In genomic region chr1:54886724-54887664, GRCh38 we compare ENCODE assay signal across 8 cellular contexts. TPM values are rescaled to one million over a fixed set of nuclear protein-coding genes. Genes with fewer than 3 reads are reported as not detected.
DNase-seq lines count a peak whose midpoint lies in the region; ATAC-seq lines count a peak whose summit lies in the region.

Gene DHCR24 (minus strand): TSS chr1:54887195. CDS start chr1:54887119, 76 bp downstream.

- no peaks in the 10 kb centered on the region for H3K27me3 ChIP-seq in iPS-15b (ENCODE audit: control insufficient read depth, insufficient read depth, low read length)
- H3K27me3 ChIP-seq in skeletal muscle satellite cell (ENCODE audit: control insufficient read depth, insufficient read depth, low read length): no peaks in the 10 kb centered on the region

- peak within 1 kb of the TSS; percentile 98 for H3K4me2 ChIP-seq in skeletal muscle satellite cell (ENCODE audit: low read length)

- H3K9me3 ChIP-seq in iPS-15b (ENCODE audit: control insufficient read depth, insufficient read depth, low read length): no peaks in the 10 kb centered on the region
- no peaks in the 10 kb centered on the region for H3K9me3 ChIP-seq in skeletal muscle satellite cell (replicated peaks; ENCODE audit: low read length)

- H3K36me3 ChIP-seq in iPS-15b (ENCODE audit: control insufficient read depth, insufficient read depth, low read length) (peaks cover 16% of the 10 kb centered on the region), skeletal muscle satellite cell (ENCODE audit: insufficient read depth, low read length) (peaks cover 23% of the 10 kb centered on the region)

- ATAC-seq in HG02938 (IDR thresholded peaks at IDR 0.05; ENCODE audit: unreplicated experiment): peak; percentile 84

- DNase-seq in NCI-H1417 (lab: John Stamatoyannopoulos, UW) (peak; percentile 84 to 89 (median 88)), NCI-H1417 treated with DMSO at 0.1 percent for 48 hours (lab: John Stamatoyannopoulos, UW) (no peak), NCI-H2029 (lab: John Stamatoyannopoulos, UW) (peak; percentile 92), UCSD-AML1 (lab: John Stamatoyannopoulos, UW; ENCODE audit: unreplicated experiment) (peak; percentile 86), brain pericyte (ENCODE audit: low read depth, low spot score) (peak; percentile 41)

- H3K9ac ChIP-seq in iPS-15b (ENCODE audit: low read depth, low read length) (peak within 1 kb of the TSS; percentile 89), skeletal muscle satellite cell (ENCODE audit: low read depth, low read length) (peak within 1 kb of the TSS; percentile 86)

- H3K4me3 ChIP-seq in iPS-15b (ENCODE audit: low read depth, low read length) (peak within 1 kb of the TSS; percentile 90), skeletal muscle satellite cell (ENCODE audit: low read length) (peak within 1 kb of the TSS; percentile 99)

- peaks cover 12% of the 10 kb centered on the region for H3K4me1 ChIP-seq in iPS-15b (ENCODE audit: control insufficient read depth, insufficient read depth, low read length)
- peaks cover 49% of the 10 kb centered on the region for H3K4me1 ChIP-seq in skeletal muscle satellite cell (ENCODE audit: control insufficient read depth, insufficient read depth, low read length)

RNA-seq across cellular contexts. Expression of gene DHCR24, which starts in this region (rescaled TPM):
- total RNA-seq in skeletal muscle satellite cell (2012; rRNA removed): 86.9 and 190 TPM in 2 replicates
